In genomic region chr3:195892105-195892354, GRCh38 we compare ENCODE assay signal across 15 cellular contexts. TPM values are rescaled to one million over a fixed set of nuclear protein-coding genes. Genes with fewer than 3 reads are reported as not detected.
A peak's percentile ranks its signal among the peaks of the same experiment; 100 is the strongest.
DNase-seq lines count a peak whose midpoint lies in the region; ATAC-seq and TF ChIP-seq lines count a peak whose summit lies in the region.
"Had no signal": no experiment of that assay in that cellular context is flagged by ENCODE, and none has a peak within 500 bp of the region (broad histone marks: within the 10 kb centered on the region; RNA-seq: fewer than 3 reads in every experiment).

No MANE protein-coding gene starts in this region.

- H3K79me1 ChIP-seq in trophoblast cell (ENCODE audit: low read length): peaks cover 19% of the 10 kb centered on the region

- no peak overlapping the region for H2AK5ac ChIP-seq in trophoblast cell (ENCODE audit: low read length)

- no peak overlapping the region for H3K4ac ChIP-seq in trophoblast cell (ENCODE audit: low read depth, low read length)

- no peaks in the 10 kb centered on the region for H3K27me3 ChIP-seq in heart left ventricle
- H3K27me3 ChIP-seq in gastroesophageal sphincter: no peaks in the 10 kb centered on the region
- no peaks in the 10 kb centered on the region for H3K27me3 ChIP-seq in trophoblast cell (ENCODE audit: insufficient read depth, low read length)
- no peaks in the 10 kb centered on the region for H3K27me3 ChIP-seq in vagina

- no peak overlapping the region for H2BK12ac ChIP-seq in trophoblast cell (ENCODE audit: low read length)

- TF ChIP-seq CTCF in heart left ventricle (IDR thresholded peaks at IDR 0.05) (no peak), gastroesophageal sphincter (IDR thresholded peaks at IDR 0.05) (no peak), vagina (IDR thresholded peaks at IDR 0.05) (no peak)

- no peak overlapping the region for H4K91ac ChIP-seq in trophoblast cell (ENCODE audit: low read depth, low read length)

- H3K4me3 ChIP-seq in heart left ventricle (peak overlapping the region in 10 of 12 donors; percentile 13 to 52 (median 46)), gastroesophageal sphincter (peak overlapping the region; percentile 15 to 46), trophoblast cell (ENCODE audit: low read depth, low read length) (no peak overlapping the region), vagina (peak overlapping the region; percentile 28 to 29)
- H3K4me3 ChIP-seq: A549 had no signal

- H2AFZ ChIP-seq in trophoblast cell (ENCODE audit: insufficient read depth, low read length, poor library complexity): no peak overlapping the region

- H3K9ac ChIP-seq in trophoblast cell (ENCODE audit: low read length): no peak overlapping the region

- H2BK5ac ChIP-seq in trophoblast cell (ENCODE audit: low read depth, low read length, poor library complexity): no peak overlapping the region

- TF ChIP-seq EP300 in gastroesophageal sphincter (IDR thresholded peaks at IDR 0.05): no peak

- peaks cover 17% of the 10 kb centered on the region for H3K79me2 ChIP-seq in trophoblast cell (ENCODE audit: control insufficient read depth, insufficient read depth, low read length, poor library complexity)

- peaks cover 4 to 76% (median 51%) of the 10 kb centered on the region in 12 donors for H3K4me1 ChIP-seq in heart left ventricle
- peaks cover 5 to 80% (median 29%) of the 10 kb centered on the region in 3 donors for H3K4me1 ChIP-seq in gastroesophageal sphincter
- peaks cover 33 to 34% of the 10 kb centered on the region in 2 experiments for H3K4me1 ChIP-seq in trophoblast cell (ENCODE audit: control insufficient read depth in 1 of 2, insufficient read depth in 2 of 2, low read length in 2 of 2)
- peaks cover 51% of the 10 kb centered on the region for H3K4me1 ChIP-seq in vagina

- WGBS in heart left ventricle, 4 donors: 28 to 59% (median 43%) methylated on average over 4 to 9 of the region's 9 CpGs
- WGBS in gastroesophageal sphincter (ENCODE audit: low coverage in 1 of 2), 2 donors: 5% methylated on average over 9 of the region's 9 CpGs; no CpG with 5 or more reads in 1 of the 2 donors
- no CpG with 5 or more reads among the region's 9 CpGs for WGBS in trophoblast cell (ENCODE audit: extremely low coverage, insufficient coverage, insufficient read length)

- H4K8ac ChIP-seq in trophoblast cell (ENCODE audit: low read depth, low read length): no peak overlapping the region

- no peak for ATAC-seq in heart left ventricle
- no peak for ATAC-seq in gastroesophageal sphincter
- ATAC-seq: A549; activated T-cell treated with anti-CD3 and anti-CD28 coated beads, Interleukin-2, amount 50 U/mL, for 4 hours; T-cell had no signal

- no peak overlapping the region for H2BK120ac ChIP-seq in trophoblast cell (ENCODE audit: insufficient read depth, low read length, poor library complexity)

- H3K18ac ChIP-seq in trophoblast cell (ENCODE audit: low read length): peak overlapping the region; percentile 19

- intact Hi-C loops in heart left ventricle (cut with DNase I) (no loop called here), cardiac septum (cut with DNase I) (no loop called here), vagina (cut with DNase I) (no loop called here)

- H3K36me3 ChIP-seq in heart left ventricle (peaks cover 0 to 8% (median 0%) of the 10 kb centered on the region in 9 donors), gastroesophageal sphincter (peaks cover 0 to 8% of the 10 kb centered on the region in 2 donors), trophoblast cell (ENCODE audit: control insufficient read depth in 1 of 2, insufficient read depth in 2 of 2, low read length in 2 of 2) (peaks cover 10 to 13% of the 10 kb centered on the region in 2 experiments), vagina (peaks cover 0 to 10% of the 10 kb centered on the region in 2 donors)

- H4K12ac ChIP-seq in trophoblast cell (ENCODE audit: low read depth, low read length): no peak overlapping the region

- H3K9me3 ChIP-seq in heart left ventricle: no peaks in the 10 kb centered on the region
- no peaks in the 10 kb centered on the region for H3K9me3 ChIP-seq in gastroesophageal sphincter
- peaks cover 3% of the 10 kb centered on the region for H3K9me3 ChIP-seq in trophoblast cell (ENCODE audit: insufficient read depth, low read depth, low read length)
- no peaks in the 10 kb centered on the region for H3K9me3 ChIP-seq in vagina
- H3K9me3 ChIP-seq: A549 had no signal

- no peak overlapping the region for H3K14ac ChIP-seq in trophoblast cell (ENCODE audit: low read length)

- no peak for TF ChIP-seq POLR2A in heart left ventricle (IDR thresholded peaks at IDR 0.05)
- TF ChIP-seq POLR2A in gastroesophageal sphincter (IDR thresholded peaks at IDR 0.05): no peak
- no peak for TF ChIP-seq POLR2A in vagina (IDR thresholded peaks at IDR 0.05)

- peak overlapping the region in 9 of 12 donors; percentile 32 to 94 (median 89) for H3K27ac ChIP-seq in heart left ventricle
- H3K27ac ChIP-seq in gastroesophageal sphincter: peak overlapping the region in 3 of 4 donors; percentile 91 to 93 (median 91)
- no peak overlapping the region for H3K27ac ChIP-seq in trophoblast cell (ENCODE audit: low read depth, low read length)
- no peak overlapping the region for H3K27ac ChIP-seq in vagina
- H3K27ac ChIP-seq: A549 had no signal

- no peak overlapping the region for H3K4me2 ChIP-seq in trophoblast cell (ENCODE audit: low read length)
- H3K4me2 ChIP-seq: A549 had no signal

- no peak for DNase-seq in heart left ventricle
- no peak for DNase-seq in cardiac septum (ENCODE audit: low spot score)
- DNase-seq in trophoblast cell: no peak
- DNase-seq in vagina (ENCODE audit: extremely low spot score in 2 of 2): no peak
- no peak for DNase-seq in GOT3 (lab: John Stamatoyannopoulos, UW)
- DNase-seq in DMS53 (lab: John Stamatoyannopoulos, UW): no peak
- DNase-seq in hypothalamus (lab: John Stamatoyannopoulos, UW): no peak
- DNase-seq: activated T-cell treated with anti-CD3 and anti-CD28 coated beads, Interleukin-2, amount 50 U/mL, for 4 hours; DMS 273 treated with DMSO at 0.1 percent for 48 hours; NCI-H146; stimulated activated CD4-positive, alpha-beta T cell treated with anti-CD3 and anti-CD28 coated beads, Interleukin-2, amount 100 ng/mL, for 24 hours; stimulated activated naive CD4-positive, alpha-beta T cell; T-cell had no signal

- H3K23ac ChIP-seq in trophoblast cell (ENCODE audit: low read length): no peak overlapping the region

RNA-seq across cellular contexts. Expression of gene TNK2, which starts 16.3 kb away (rescaled TPM):
- total RNA-seq in heart left ventricle: 10 to 100 TPM; 13.5 to 59.7 (median 28.7) TPM
- 10 to 100 TPM; 27.2 to 31.5 TPM for polyA plus RNA-seq in heart left ventricle
- total RNA-seq in cardiac septum: 48.3 TPM
- 10 to 100 TPM; 14.5 to 28.8 (median 23.9) TPM for total RNA-seq in gastroesophageal sphincter
- polyA plus RNA-seq in trophoblast cell (2013): 22.5 TPM in 2 replicates
- 41.5 TPM for total RNA-seq in vagina

Comparison
In these comparisons a context has a peak if more than half of its experiments do, and no peak if none do; other contexts are left out.
1. H3K27ac ChIP-seq: peak in heart left ventricle (9 of 12) and gastroesophageal sphincter (3 of 4); none in trophoblast cell (single experiment) and vagina (single experiment).